Comparison of ENCODE assay signal across 8 cellular contexts in genomic region chr14:24271834-24272263, GRCh38. TPM values are rescaled to one million over a fixed set of nuclear protein-coding genes. Genes with fewer than 3 reads are reported as not detected.
DNase-seq lines count a peak whose midpoint lies in the region; ATAC-seq and TF ChIP-seq lines count a peak whose summit lies in the region.

No MANE protein-coding gene starts in this region.

- no peak for TF ChIP-seq CTCF in ascending aorta (IDR thresholded peaks at IDR 0.05)
- TF ChIP-seq CTCF in left lung (IDR thresholded peaks at IDR 0.05): no peak

- H3K36me3 ChIP-seq in ascending aorta (peaks cover 4 to 26% of the 10 kb centered on the region in 2 donors), left lung (peaks cover 0 to 34% of the 10 kb centered on the region in 2 donors), thymus (ENCODE audit: control insufficient read depth, insufficient read depth) (peaks cover 13% of the 10 kb centered on the region)

- H3K4me3 Mint-ChIP-seq in activated T-cell treated with anti-CD3 and anti-CD28 coated beads, Interleukin-2, amount 50 U/mL, for 24 hours: peak overlapping the region; percentile 85

- ATAC-seq in left lung (no peak), GM18511 (IDR thresholded peaks at IDR 0.05; ENCODE audit: unreplicated experiment) (no peak), HG03039 (IDR thresholded peaks at IDR 0.05; ENCODE audit: unreplicated experiment) (no peak), HG02840 (IDR thresholded peaks at IDR 0.05; ENCODE audit: low FRiP score, unreplicated experiment) (no peak)

- peaks cover 55% of the 10 kb centered on the region for H3K4me1 Mint-ChIP-seq in activated T-cell treated with anti-CD3 and anti-CD28 coated beads, Interleukin-2, amount 50 U/mL, for 24 hours (ENCODE audit: low read depth)

- H3K27ac ChIP-seq in ascending aorta: peak overlapping the region; percentile 92 to 96
- peak overlapping the region; percentile 97 to 99 for H3K27ac ChIP-seq in left lung
- H3K27ac ChIP-seq in thymus (ENCODE audit: low read depth): peak overlapping the region; percentile 99

- H3K4me3 ChIP-seq in ascending aorta: peak overlapping the region; percentile 74 to 91
- peak overlapping the region; percentile 77 to 84 for H3K4me3 ChIP-seq in left lung
- H3K4me3 ChIP-seq in thymus (ENCODE audit: low read length): peak overlapping the region; percentile 83

- peak overlapping the region; percentile 95 for H3K27ac Mint-ChIP-seq in activated T-cell treated with anti-CD3 and anti-CD28 coated beads, Interleukin-2, amount 50 U/mL, for 24 hours

- H3K4me1 ChIP-seq in ascending aorta (peaks cover 0 to 8% of the 10 kb centered on the region in 2 donors), left lung (peaks cover 23 to 58% of the 10 kb centered on the region in 2 donors), thymus (ENCODE audit: control insufficient read depth, insufficient read depth, low read length) (peaks cover 11% of the 10 kb centered on the region)

- no peak for DNase-seq in activated T-cell treated with anti-CD3 and anti-CD28 coated beads, Interleukin-2, amount 50 U/mL, for 24 hours
- no peak for DNase-seq in activated T-cell treated with anti-CD3 and anti-CD28 coated beads for 4 hours
- DNase-seq in ascending aorta (ENCODE audit: low spot score in 2 of 2): no peak
- DNase-seq in left lung: no peak

- H3K9me3 Mint-ChIP-seq in activated T-cell treated with anti-CD3 and anti-CD28 coated beads, Interleukin-2, amount 50 U/mL, for 24 hours: no peaks in the 10 kb centered on the region

- peaks cover 33% of the 10 kb centered on the region for H3K36me3 Mint-ChIP-seq in activated T-cell treated with anti-CD3 and anti-CD28 coated beads, Interleukin-2, amount 50 U/mL, for 24 hours (ENCODE audit: low read depth)

- intact Hi-C loops in ascending aorta (cut with DNase I): loop anchor here (1.0 to 5.0 kb wide), 3 partner anchors 27 to 40 kb away; partner anchors contain the start of genes DHRS1, GMPR2, NEDD8 and NOP9
- intact Hi-C loops in left lung (cut with DNase I): no loop called here

- WGBS in thymus: 22% methylated on average over 3 of the region's 3 CpGs

- H3K27me3 ChIP-seq in ascending aorta (no peaks in the 10 kb centered on the region), left lung (no peaks in the 10 kb centered on the region), thymus (ENCODE audit: control insufficient read depth, insufficient read depth) (no peaks in the 10 kb centered on the region)

- no peaks in the 10 kb centered on the region for H3K27me3 Mint-ChIP-seq in activated T-cell treated with anti-CD3 and anti-CD28 coated beads, Interleukin-2, amount 50 U/mL, for 24 hours

- no peaks in the 10 kb centered on the region for H3K9me3 ChIP-seq in ascending aorta
- no peaks in the 10 kb centered on the region for H3K9me3 ChIP-seq in left lung
- no peaks in the 10 kb centered on the region for H3K9me3 ChIP-seq in thymus (ENCODE audit: control insufficient read depth)

RNA-seq across cellular contexts. Expression of gene RABGGTA, which starts 0.5 kb away (rescaled TPM):
- 54.9 TPM for total RNA-seq in ascending aorta
- 10 to 100 TPM; 49.3 to 53.3 TPM for total RNA-seq in left lung
- 40.4 TPM for polyA plus RNA-seq in thymus

RNA-seq across cellular contexts. Expression of gene TGM1, which starts 8.9 kb away (rescaled TPM):
- total RNA-seq in ascending aorta (1.7 TPM), left lung (1 to 10 TPM; 7.6 to 9.6 TPM)
- 41.0 TPM for polyA plus RNA-seq in thymus

RNA-seq across cellular contexts. Expression of gene DHRS1, which starts 27.7 kb away (rescaled TPM):
- total RNA-seq in ascending aorta (100 TPM), left lung (10 to 100 TPM; 24.9 to 50.2 TPM)
- polyA plus RNA-seq in thymus: 59.6 TPM

RNA-seq across cellular contexts. Expression of gene NOP9, which starts 27.8 kb away (rescaled TPM):
- total RNA-seq in ascending aorta (33.5 TPM), left lung (10 to 100 TPM; 22.4 to 24.8 TPM)
- 7.9 TPM for polyA plus RNA-seq in thymus

RNA-seq across cellular contexts. Expression of gene TINF2, which starts 29.4 kb away (rescaled TPM):
- 70.0 TPM for total RNA-seq in ascending aorta
- total RNA-seq in left lung: 100 to 1,000 TPM; 105 to 110 TPM
- 81.6 TPM for polyA plus RNA-seq in thymus
